ENCODE assay signal across 21 cellular contexts in the genomic region with DNA sequence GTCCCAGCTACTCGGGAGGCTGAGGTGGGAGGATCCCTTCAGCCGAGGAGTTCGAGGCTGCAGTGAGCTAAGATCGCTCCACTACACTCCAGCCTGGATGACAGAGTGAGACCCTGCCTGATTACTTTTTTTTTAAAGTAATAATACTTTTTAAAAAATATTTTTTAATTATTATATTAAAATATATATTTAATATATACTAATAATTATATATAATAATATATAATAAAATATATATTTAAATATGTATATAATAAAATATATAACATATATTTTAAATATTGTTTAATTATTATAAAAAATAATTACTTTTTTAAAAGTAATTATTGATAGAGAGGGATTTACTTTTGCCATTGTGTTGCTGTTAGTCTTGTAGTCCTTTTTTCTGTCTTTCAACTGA.
"Had no signal": no experiment of that assay in that cellular context is flagged by ENCODE, and none has a peak within 500 bp of the region (broad histone marks: within the 10 kb centered on the region; RNA-seq: fewer than 3 reads in every experiment).

No MANE protein-coding gene starts in this region.

- DNase-seq: activated CD4-positive, alpha-beta T cell treated with anti-CD3 and anti-CD28 coated beads for 4 hours; activated CD4-positive, alpha-beta T cell treated with anti-CD3 and anti-CD28 coated beads, Interleukin-2, amount 50 U/mL, for 4 hours; activated naive CD4-positive, alpha-beta T cell treated with Interleukin-2 at 50 U/mL for 16 hours; activated T-cell treated with anti-CD3 and anti-CD28 coated beads for 4 hours; activated T-cell treated with anti-CD3 and anti-CD28 coated beads, Interleukin-2, amount 50 U/mL, for 72 hours; anterior cingulate cortex; dermis blood vessel endothelial cell; effector CD4-positive, alpha-beta T cell; erythroblast; foreskin fibroblast; heart right ventricle; kidney glomerular epithelial cell; lower lobe of right lung; right lobe of liver; stimulated activated CD4-positive, alpha-beta T cell treated with anti-CD3 and anti-CD28 coated beads, Interleukin-2, amount 100 ng/mL, for 24 hours; stimulated activated naive B cell treated with anti-CD40 and anti-IgM and Interleukin-4, amounts not matched to agents 10 μg/mL and 1 μg/mL and 100 μg/mL, for 72 hours; stomach; T-helper 1 cell; thyroid gland had no signal

- H3K4me1 ChIP-seq: right lobe of liver had no signal

- H3K27me3 ChIP-seq: heart right ventricle, right lobe of liver, stomach, thyroid gland had no signal

- H3K36me3 ChIP-seq: heart right ventricle, lower lobe of right lung, right lobe of liver, stomach, thyroid gland had no signal

- FAIRE-seq: bronchial epithelial cell had no signal

- H3K27ac ChIP-seq: lower lobe of right lung, right lobe of liver, skin epidermis, stomach, thyroid gland had no signal

- H3K4me3 ChIP-seq: heart right ventricle, lower lobe of right lung, right lobe of liver, skin epidermis, stomach, thyroid gland had no signal

- H3K9me3 ChIP-seq: heart right ventricle, lower lobe of right lung, right lobe of liver, stomach, thyroid gland had no signal
